ENCODE assay signal across 37 cellular contexts in genomic region chrX:38041237-38041636, GRCh38. TPM values are rescaled to one million over a fixed set of nuclear protein-coding genes. Genes with fewer than 3 reads are reported as not detected.
"Had no signal": no experiment of that assay in that cellular context is flagged by ENCODE, and none has a peak within 500 bp of the region (broad histone marks: within the 10 kb centered on the region; RNA-seq: fewer than 3 reads in every experiment).

No MANE protein-coding gene starts in this region.

- H3K4me1 ChIP-seq: Peyer's patch, SJSA1 had no signal

- H3K27me3 ChIP-seq: adrenal gland, MG63, Peyer's patch, SJSA1 had no signal

- DNase-seq: activated B cell treated with CpG ODN at 0.5 μM for 24 hours; activated CD4-positive, alpha-beta memory T cell treated with anti-CD3 and anti-CD28 coated beads for 36 hours; activated CD4-positive, alpha-beta T cell treated with anti-CD3 and anti-CD28 coated beads for 4 hours; activated CD4-positive, alpha-beta T cell treated with anti-CD3 and anti-CD28 coated beads, Interleukin-2, amount 50 U/mL, for 1 hour; activated CD4-positive, CD25-positive, alpha-beta regulatory T cell treated with anti-CD3 and anti-CD28 coated beads, Interleukin-2, amount 50 U/mL, for 72 hours; activated CD8-positive, alpha-beta memory T cell treated with anti-CD3 and anti-CD28 coated beads, Interleukin-2, amount 50 U/mL, for 4 hours; activated gamma-delta T cell treated with Interleukin-2 at 50 U/mL for 16 hours; activated naive CD4-positive, alpha-beta T cell treated with anti-CD3 and anti-CD28 coated beads for 36 hours; activated T-cell treated with anti-CD3 and anti-CD28 coated beads for 4 hours; activated T-cell treated with anti-CD3 and anti-CD28 coated beads, Interleukin-2, amount 50 U/mL, for 4 hours; adrenal gland; caudate nucleus; cerebellar nuclear complex; MG63; NCI-H1048; NCI-H1105 treated with DMSO at 0.1 percent for 48 hours; NCI-H1436; NCI-H1694; NCI-H1930; NCI-H2081 treated with DMSO at 0.1 percent for 48 hours; NCI-H226; NCI-H446 treated with DMSO at 0.1 percent for 48 hours; NCI-H526 treated with DMSO at 0.1 percent for 48 hours; NK-92 treated with Interleukin-12 subunit alpha and Interleukin-12 subunit beta, amount 100 ng/mL, for 24 hours; PC-3; Peyer's patch; RPMI8226; SHP77 treated with DMSO at 0.1 percent for 48 hours; SK-N-SH; T-helper 1 cell; T-helper 2 cell; T-helper 9 cell had no signal

- H3K9ac ChIP-seq: SK-N-SH had no signal

- FAIRE-seq: bronchial epithelial cell had no signal

- H3K27ac ChIP-seq: adrenal gland, Peyer's patch, SJSA1, VCaP had no signal

- ATAC-seq: activated naive CD4-positive, alpha-beta T cell treated with anti-CD3 and anti-CD28 coated beads, Interleukin-2, amount 50 U/mL, for 72 hours; activated T-cell treated with anti-CD3 and anti-CD28 coated beads, Interleukin-2, amount 50 U/mL, for 4 hours; PC-3 had no signal

- H3K4me2 ChIP-seq: SK-N-SH had no signal

- H3K9me3 ChIP-seq: adrenal gland, MG63, Peyer's patch, SJSA1, SK-N-SH had no signal

- H3K36me3 ChIP-seq: adrenal gland, MG63, Peyer's patch, SJSA1 had no signal

- H3K4me3 ChIP-seq: adrenal gland, MG63, Peyer's patch, SJSA1 had no signal

RNA-seq across cellular contexts. Expression of gene SYTL5, which starts 34.9 kb away (rescaled TPM):
- total RNA-seq: activated B cell treated with CpG ODN at 0.5 μM for 24 hours; activated naive CD4-positive, alpha-beta T cell treated with anti-CD3 and anti-CD28 coated beads for 36 hours; activated naive CD4-positive, alpha-beta T cell treated with anti-CD3 and anti-CD28 coated beads, Interleukin-2, amount 50 U/mL, for 72 hours; activated T-helper 1 cell treated with anti-CD3 and anti-CD28 coated beads, Interleukin-12 subunit alpha, Interleukin-12 subunit beta, Interleukin-2, Interleukin-4 antibody, amounts not matched to agents 30 ng/mL and 10 ng/mL and 1 ng/mL, durations not matched to agents 14 hours and 24 hours and 36 hours had no signal
